Comparison of ENCODE assay signal across 13 cellular contexts in the genomic region with DNA sequence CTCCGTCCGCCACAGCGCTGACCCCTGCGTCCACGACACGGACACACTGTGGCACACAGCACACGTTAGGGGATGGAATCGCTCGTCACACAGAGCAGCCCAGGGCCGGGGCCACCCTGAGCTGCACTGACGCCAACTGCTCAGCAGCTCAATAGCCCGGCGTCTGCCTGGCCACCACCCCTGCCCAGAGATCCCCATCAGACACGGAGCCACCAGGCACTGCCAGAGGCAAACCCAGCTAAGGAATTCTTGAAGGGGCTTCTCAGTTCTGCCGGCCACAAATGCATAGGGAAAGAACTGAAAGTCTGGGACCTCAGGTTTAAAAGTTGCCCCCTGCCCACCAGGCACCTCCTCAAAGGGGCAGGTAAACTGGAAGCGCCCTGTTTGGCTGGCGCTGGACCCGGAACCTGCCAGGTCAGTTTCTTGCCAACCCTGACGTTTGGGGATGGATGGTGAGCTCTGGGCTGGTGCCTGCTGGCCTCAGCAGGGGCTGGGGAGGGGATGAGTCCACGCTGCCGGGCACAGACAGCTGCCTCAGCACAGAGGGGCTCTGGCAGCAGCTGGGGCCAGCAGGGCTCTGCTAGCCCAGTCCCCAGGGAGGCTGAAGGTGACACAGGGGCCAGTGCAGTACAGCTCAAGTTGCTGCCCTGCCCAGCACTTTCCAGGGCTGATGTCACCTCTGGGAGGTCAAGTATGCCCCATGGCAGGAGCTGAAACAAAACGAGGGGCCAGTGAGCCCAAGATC. TPM values are rescaled to one million over a fixed set of nuclear protein-coding genes. Genes with fewer than 3 reads are reported as not detected.
DNase-seq lines count a peak whose midpoint lies in the region; ATAC-seq and TF ChIP-seq lines count a peak whose summit lies in the region.
"Had no signal": no experiment of that assay in that cellular context is flagged by ENCODE, and none has a peak within 500 bp of the region (broad histone marks: within the 10 kb centered on the region; RNA-seq: fewer than 3 reads in every experiment).

No MANE protein-coding gene starts in this region.

- no peaks in the 10 kb centered on the region for H3K9me3 ChIP-seq in breast epithelium
- H3K9me3 ChIP-seq in psoas muscle, result no peaks in the 10 kb centered on the region

- H3K36me3 Mint-ChIP-seq in MCF 10A (ENCODE audit: insufficient read depth, unreplicated experiment), result no peaks in the 10 kb centered on the region

- no peaks in the 10 kb centered on the region for H3K9me3 Mint-ChIP-seq in MCF 10A (ENCODE audit: unreplicated experiment)
- H3K9me3 Mint-ChIP-seq: CD4-positive, alpha-beta memory T cell had no signal

- H3K4me1 ChIP-seq in breast epithelium, result peaks cover 0 to 7% of the 10 kb centered on the region in 2 donors
- peaks cover 31% of the 10 kb centered on the region for H3K4me1 ChIP-seq in psoas muscle

- 23 to 52% (median 27%) methylated on average over 22 of the region's 22 CpGs for WGBS in psoas muscle, 3 donors

- H3K27me3 ChIP-seq in breast epithelium (no peaks in the 10 kb centered on the region), psoas muscle (ENCODE audit: insufficient read depth in 3 of 3, low read length in 2 of 3) (peaks cover 0 to 2% (median 0%) of the 10 kb centered on the region in 3 donors)

- TF ChIP-seq CTCF in breast epithelium (IDR thresholded peaks at IDR 0.05), result no peak
- no peak for TF ChIP-seq CTCF in MCF 10A (IDR thresholded peaks at IDR 0.05; ENCODE audit: unreplicated experiment)
- no peak for TF ChIP-seq CTCF in psoas muscle (IDR thresholded peaks at IDR 0.05)

- POLR2A ChIA-PET in MCF 10A (lab: Yijun Ruan, JAX), result no interaction called here

- no peaks in the 10 kb centered on the region for H3K27me3 Mint-ChIP-seq in MCF 10A (ENCODE audit: insufficient read depth, unreplicated experiment)
- H3K27me3 Mint-ChIP-seq: CD4-positive, alpha-beta memory T cell had no signal

- no peak for TF ChIP-seq POLR2A in breast epithelium (IDR thresholded peaks at IDR 0.05)

- peak; percentile 23 for ATAC-seq in left ventricle myocardium superior
- ATAC-seq in psoas muscle, result peak; percentile 52 to 67 (median 60)

- H3K27ac Mint-ChIP-seq in MCF 10A (ENCODE audit: low read depth, unreplicated experiment), result no peak overlapping the region

- H3K4me3 ChIP-seq in breast epithelium (peak overlapping the region in 1 of 3 donors; percentile 42), psoas muscle (peak overlapping the region; percentile 45)
- H3K4me3 ChIP-seq: SK-N-MC had no signal

- CTCF ChIA-PET in MCF 10A (lab: Yijun Ruan, JAX), result interaction anchor here (0.6 kb wide), 1 partner anchor 429 kb away, joined by 3 read pairs; no protein-coding TSS in a partner anchor

- no peaks in the 10 kb centered on the region for H3K36me3 ChIP-seq in breast epithelium
- no peaks in the 10 kb centered on the region for H3K36me3 ChIP-seq in psoas muscle (ENCODE audit: insufficient read depth in 1 of 2, low read depth in 1 of 2)

- intact Hi-C loops in breast epithelium (cut with DNase I; ENCODE audit: low total_unique reads) (loop anchor here (10.0 kb wide), 1 partner anchor 655 kb away; a partner anchor contains a TSS), MCF 10A (cut with micrococcal nuclease) (no loop called here), left ventricle myocardium superior (cut with micrococcal nuclease) (no loop called here), psoas muscle (cut with DNase I) (no loop called here)

- H3K4me1 Mint-ChIP-seq in MCF 10A (ENCODE audit: insufficient read depth, unreplicated experiment), result no peaks in the 10 kb centered on the region
- H3K4me1 Mint-ChIP-seq: CD4-positive, alpha-beta memory T cell had no signal

- no peak for DNase-seq in breast epithelium (ENCODE audit: low spot score in 2 of 2)
- DNase-seq in MCF 10A (ENCODE audit: unreplicated experiment), result no peak
- peak; percentile 54 for DNase-seq in left ventricle myocardium superior
- no peak for DNase-seq in psoas muscle
- no peak for DNase-seq in SHP77 treated with DMSO at 0.1 percent for 48 hours (lab: John Stamatoyannopoulos, UW)
- no peak for DNase-seq in NCI-H187 (lab: John Stamatoyannopoulos, UW)
- no peak for DNase-seq in HuH-7 (ENCODE audit: low spot score)
- DNase-seq in NCI-H345 (lab: John Stamatoyannopoulos, UW), result no peak
- DNase-seq: 8988T; activated gamma-delta T cell; CD4-positive, alpha-beta memory T cell; MM.1S had no signal

- H3K27ac ChIP-seq in breast epithelium (peak overlapping the region; percentile 38 to 85), psoas muscle (peak overlapping the region; percentile 72)
- H3K27ac ChIP-seq: SK-N-MC had no signal

- no peak overlapping the region for H3K4me3 Mint-ChIP-seq in MCF 10A (ENCODE audit: unreplicated experiment)
- H3K4me3 Mint-ChIP-seq: CD4-positive, alpha-beta memory T cell had no signal

- BruUV-seq in MCF 10A (replicated peaks; lab: Mats Ljungman, UMichigan), result no TSS peak

RNA-seq across cellular contexts. Expression of a gene that starts 33.2 kb away (rescaled TPM):
- total RNA-seq in breast epithelium, result 10 to 100 TPM; 10.1 to 12.0 (median 10.8) TPM
- 16.6 and 18.5 TPM in 2 replicates for total RNA-seq in MCF 10A (2022)
- 15.8 TPM for total RNA-seq in left ventricle myocardium superior
- total RNA-seq in psoas muscle, result 10 to 100 TPM in 3 of 4 donors, 1 to 10 TPM in 1; 8.0 to 18.0 (median 12.4) TPM
- 10 to 100 TPM; 14.9 to 27.2 (median 21.6) TPM for polyA plus RNA-seq in psoas muscle

RNA-seq across cellular contexts. Expression of a gene that starts 50.5 kb away (rescaled TPM):
- total RNA-seq in breast epithelium (10 to 100 TPM in 2 of 3 donors, 1 to 10 TPM in 1; 9.3 to 14.3 (median 12.8) TPM), MCF 10A (2022) (36.8 and 57.3 TPM in 2 replicates), left ventricle myocardium superior (18.9 TPM), psoas muscle (10 to 100 TPM; 72.8 to 79.4 (median 74.1) TPM)
- 10 to 100 TPM; 33.4 to 92.5 (median 52.2) TPM for polyA plus RNA-seq in psoas muscle
